8 cellular contexts compared by ENCODE assay signal in the genomic region with DNA sequence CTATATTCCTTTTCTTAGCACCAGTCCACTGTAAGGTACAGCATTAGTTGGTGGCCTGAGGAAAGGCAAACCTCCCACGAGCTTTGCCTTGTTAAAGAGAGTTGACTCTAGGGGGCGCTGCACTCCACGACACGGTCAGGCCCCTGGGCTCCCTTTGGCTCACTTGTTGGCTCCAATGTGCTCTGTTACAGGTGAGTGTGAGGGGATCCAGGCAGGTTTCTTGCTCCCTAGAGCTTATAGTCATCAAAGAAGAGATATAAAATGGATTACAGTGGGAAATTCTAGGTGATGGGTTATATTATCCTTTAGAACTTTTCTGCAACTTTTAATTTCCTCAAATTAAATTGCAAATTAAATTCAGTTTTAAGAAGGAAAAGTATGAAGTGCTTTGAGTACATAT. TPM values are rescaled to one million over a fixed set of nuclear protein-coding genes. Genes with fewer than 3 reads are reported as not detected.
A peak's percentile ranks its signal among the peaks of the same experiment; 100 is the strongest.
DNase-seq lines count a peak whose midpoint lies in the region; ATAC-seq and TF ChIP-seq lines count a peak whose summit lies in the region.

No MANE protein-coding gene starts in this region.

- DNase-seq in NAMALWA (ENCODE audit: low spot score) (peak; percentile 87), SK-MEL-5 (ENCODE audit: low read depth, low spot score) (peak; percentile 75), glomerular visceral epithelial cell (ENCODE audit: extremely low spot score) (peak; percentile 84), trophoblast cell (peak; percentile 84 to 95), upper lobe of left lung (peak; percentile 37 to 86)
- peak; percentile 82 for DNase-seq in activated naive CD4-positive, alpha-beta T cell treated with Interleukin-2 at 50 U/mL for 16 hours

- H3K9me3 ChIP-seq in trophoblast cell (ENCODE audit: insufficient read depth, low read depth, low read length) = no peaks in the 10 kb centered on the region
- H3K9me3 ChIP-seq in upper lobe of left lung = no peaks in the 10 kb centered on the region

- ATAC-seq in upper lobe of left lung (ENCODE audit: low FRiP score in 2 of 2) = peak; percentile 39 to 49
- no peak for ATAC-seq in GM21528 (IDR thresholded peaks at IDR 0.05; ENCODE audit: low FRiP score, unreplicated experiment)

- in situ Hi-C loops in SK-MEL-5 (cut with HindIII; ENCODE audit: low pct_unique_long_range_greater_than_20kb, low sequenced_read_pairs) = no loop called here

- H2AFZ ChIP-seq in trophoblast cell (ENCODE audit: insufficient read depth, low read length, poor library complexity) = no peak overlapping the region

- no peak overlapping the region for H3K23ac ChIP-seq in trophoblast cell (ENCODE audit: low read length)

- H3K9ac ChIP-seq in trophoblast cell (ENCODE audit: low read length) = no peak overlapping the region

- TF ChIP-seq EP300 in upper lobe of left lung (IDR thresholded peaks at IDR 0.05) = no peak

- H3K36me3 ChIP-seq in trophoblast cell (ENCODE audit: control insufficient read depth in 1 of 2, insufficient read depth in 2 of 2, low read length in 2 of 2) = no peaks in the 10 kb centered on the region
- H3K36me3 ChIP-seq in upper lobe of left lung = no peaks in the 10 kb centered on the region

- TF ChIP-seq CTCF in GM12873 (IDR thresholded peaks at IDR 0.05; ENCODE audit: insufficient read depth, low read depth, low read length, missing control alignments) (peak; percentile 87), upper lobe of left lung (IDR thresholded peaks at IDR 0.05) (peak; percentile 55 to 80 (median 74))

- H2BK5ac ChIP-seq in trophoblast cell (ENCODE audit: low read depth, low read length, poor library complexity) = no peak overlapping the region

- H3K4ac ChIP-seq in trophoblast cell (ENCODE audit: low read depth, low read length) = no peak overlapping the region

- no peak overlapping the region for H2AK5ac ChIP-seq in trophoblast cell (ENCODE audit: low read length)

- no peak overlapping the region for H4K8ac ChIP-seq in trophoblast cell (ENCODE audit: low read depth, low read length)

- no peak overlapping the region for H2BK12ac ChIP-seq in trophoblast cell (ENCODE audit: low read length)

- H3K4me3 ChIP-seq in trophoblast cell (ENCODE audit: low read depth, low read length) (no peak overlapping the region), upper lobe of left lung (no peak overlapping the region)

- H3K4me1 ChIP-seq in trophoblast cell (ENCODE audit: control insufficient read depth in 1 of 2, insufficient read depth in 2 of 2, low read length in 2 of 2) (peaks cover under 1 to 4% of the 10 kb centered on the region in 2 experiments), upper lobe of left lung (peaks cover under 1 to 11% (median 3%) of the 10 kb centered on the region in 4 donors)

- H3K18ac ChIP-seq in trophoblast cell (ENCODE audit: low read length) = no peak overlapping the region

- peaks cover 9% of the 10 kb centered on the region for H3K79me2 ChIP-seq in trophoblast cell (ENCODE audit: control insufficient read depth, insufficient read depth, low read length, poor library complexity)

- no peak overlapping the region for H2BK120ac ChIP-seq in trophoblast cell (ENCODE audit: insufficient read depth, low read length, poor library complexity)

- no peak overlapping the region for H3K4me2 ChIP-seq in trophoblast cell (ENCODE audit: low read length)

- WGBS in trophoblast cell (ENCODE audit: extremely low coverage, insufficient coverage, insufficient read length) = no CpG with 5 or more reads among the region's 4 CpGs
- 0% methylated on average over 4 of the region's 4 CpGs for WGBS in upper lobe of left lung, 2 donors

- TF ChIP-seq POLR2A in upper lobe of left lung (IDR thresholded peaks at IDR 0.05) = no peak

- H3K27me3 ChIP-seq in trophoblast cell (ENCODE audit: insufficient read depth, low read length) = no peaks in the 10 kb centered on the region
- no peaks in the 10 kb centered on the region for H3K27me3 ChIP-seq in upper lobe of left lung

- peaks cover 10% of the 10 kb centered on the region for H3K79me1 ChIP-seq in trophoblast cell (ENCODE audit: low read length)

- no peak overlapping the region for H4K12ac ChIP-seq in trophoblast cell (ENCODE audit: low read depth, low read length)

- H3K14ac ChIP-seq in trophoblast cell (ENCODE audit: low read length) = no peak overlapping the region

- H4K91ac ChIP-seq in trophoblast cell (ENCODE audit: low read depth, low read length) = no peak overlapping the region

- H3K27ac ChIP-seq in trophoblast cell (ENCODE audit: low read depth, low read length) (no peak overlapping the region), upper lobe of left lung (no peak overlapping the region)

RNA-seq across cellular contexts. Expression of gene WDR87, which starts 3.7 kb away (rescaled TPM):
- not detected in 2 replicates for total RNA-seq in SK-MEL-5 (2014; rRNA removed; shearing (Covaris generic))
- 0.01 TPM in 1 of 2 replicates, not detected in the other for polyA plus RNA-seq in SK-MEL-5 (2015; cell fraction: cytosol; rRNA removed)
- not detected in 2 replicates for polyA plus RNA-seq in SK-MEL-5 (2015; cell fraction: nucleus; rRNA removed)
- polyA plus RNA-seq in trophoblast cell (2013) = not detected in 2 replicates
- not detected for total RNA-seq in upper lobe of left lung

RNA-seq across cellular contexts. Expression of gene SIPA1L3, which starts 4.3 kb away (rescaled TPM):
- total RNA-seq in SK-MEL-5 (2014; rRNA removed; shearing (Covaris generic)) = 4.4 and 4.9 TPM in 2 replicates
- polyA plus RNA-seq in SK-MEL-5 (2015; cell fraction: cytosol; rRNA removed) = 7.5 and 8.7 TPM in 2 replicates
- polyA plus RNA-seq in SK-MEL-5 (2015; cell fraction: nucleus; rRNA removed) = 6.2 and 13.4 TPM in 2 replicates
- polyA plus RNA-seq in trophoblast cell (2013) = 7.3 and 8.3 TPM in 2 replicates
- 10 to 100 TPM; 57.3 to 91.6 (median 69.4) TPM for total RNA-seq in upper lobe of left lung
